ENCODE assay signal across 8 cellular contexts in genomic region chr3:113697192-113698090, GRCh38. TPM values are rescaled to one million over a fixed set of nuclear protein-coding genes. Genes with fewer than 3 reads are reported as not detected.
DNase-seq lines count a peak whose midpoint lies in the region; ATAC-seq, FAIRE-seq and TF ChIP-seq lines count a peak whose summit lies in the region.

No MANE protein-coding gene starts in this region.

- no peaks in the 10 kb centered on the region for H3K27me3 ChIP-seq in body of pancreas

- intact Hi-C loops in body of pancreas (cut with DNase I) = no loop called here

- WGBS in A549 (ENCODE audit: missing lambda C conversion rate) = 6% methylated on average over 17 of the region's 17 CpGs
- WGBS in body of pancreas, 2 donors = 1 to 2% methylated on average over 17 of the region's 17 CpGs

- ATAC-seq in A549 (0 out of 6 replicates have a peak, but pooled peaks of 1 of the 2 experiments have one; percentile 7), body of pancreas (no peak), GM21786 (IDR thresholded peaks at IDR 0.05; ENCODE audit: unreplicated experiment) (no peak)

- H3K9me3 ChIP-seq in A549 (no peaks in the 10 kb centered on the region), body of pancreas (no peaks in the 10 kb centered on the region)

- TF ChIP-seq POLR2A in A549 (IDR thresholded peaks at IDR 0.05; ENCODE audit: low read length) (no peak), GM12891 (IDR thresholded peaks at IDR 0.05; ENCODE audit: low read depth, low read length) (peak; percentile 15; the same call in 1 of the 2 replicates), body of pancreas (IDR thresholded peaks at IDR 0.05) (peak in 2 of 3 donors; percentile 46 to 54)

- DNase-seq in A549 (ENCODE audit: low read depth in 1 of 2, low spot score in 1 of 2) = peak in 1 of 2 experiments; percentile 36
- no peak for DNase-seq in GM12891 (ENCODE audit: insufficient read length, low spot score)
- peak; percentile 29 for DNase-seq in RWPE1 (ENCODE audit: low spot score)
- DNase-seq in body of pancreas = peak; percentile 41 to 55 (median 48)
- DNase-seq in iris pigment epithelial cell (ENCODE audit: low read depth) = peak; percentile 48
- DNase-seq in stimulated activated CD4-positive, alpha-beta T cell treated with anti-CD3 and anti-CD28 coated beads, Interleukin-4, amount 100 ng/mL, for 4 hours = peak; percentile 1 to 9
- DNase-seq in RCC 7860 (ENCODE audit: low spot score) = no peak

- H3K4me2 ChIP-seq in A549 = peak overlapping the region; percentile 87

- H3K36me3 ChIP-seq in body of pancreas (replicated peaks in 1 of 2; ENCODE audit: insufficient read depth in 1 of 2, low read depth in 2 of 2) = no peaks in the 10 kb centered on the region

- POLR2A ChIA-PET in A549 (lab: Yijun Ruan, JAX) = interaction anchor here (1.9 kb wide), 1 partner anchor 48 kb away, joined by 8 read pairs; the partner anchor contains the start of gene NAA50
- POLR2A ChIA-PET in RWPE1 (lab: Yijun Ruan, JAX; ENCODE audit: low non-redundant PET) = interaction anchor here (0.6 kb wide), 1 partner anchor 39 kb away, joined by 3 read pairs; no protein-coding TSS in a partner anchor

- CTCF ChIA-PET in A549 (lab: Yijun Ruan, JAX) (no interaction called here), RWPE1 (lab: Yijun Ruan, JAX) (no interaction called here)

- no peak for FAIRE-seq in A549 (lab: Jason Lieb, UNC)
- peak; percentile 20 for FAIRE-seq in GM12891 (lab: Jason Lieb, UNC)
- no peak for FAIRE-seq in RCC 7860 (lab: Jason Lieb, UNC)

- H3K4me3 ChIP-seq in A549 = peak overlapping the region; percentile 63
- H3K4me3 ChIP-seq in body of pancreas = peak overlapping the region; percentile 13 to 19

- no peak for TF ChIP-seq CTCF in A549 (IDR thresholded peaks at IDR 0.05)
- no peak for TF ChIP-seq CTCF in RWPE1 (conservative IDR thresholded peaks at IDR 0.05; ENCODE audit: low read depth)
- TF ChIP-seq CTCF in body of pancreas (IDR thresholded peaks at IDR 0.05) = no peak

- H3K27ac ChIP-seq in A549 (peak overlapping the region; percentile 85 to 88), RWPE1 (peak overlapping the region; percentile 92), body of pancreas (peak overlapping the region; percentile 77 to 99 (median 88))

- H3K4me1 ChIP-seq in A549 = peaks cover 19% of the 10 kb centered on the region; the same call in 2 of the 3 replicates
- peaks cover 40% of the 10 kb centered on the region for H3K4me1 ChIP-seq in body of pancreas

- no peak for TF ChIP-seq EP300 in A549 (IDR thresholded peaks at IDR 0.05)

- TF ChIP-seq RAD21 in A549 (conservative IDR thresholded peaks at IDR 0.05 in 1 of 2, IDR thresholded peaks at IDR 0.05 in 1 of 2) = no peak

TF ChIP-seq in A549, 52 proteins besides CTCF, POLR2A, EP300 and RAD21:
- TF ChIP-seq HEYL (CRISPR knock-in tag; IDR thresholded peaks at IDR 0.05) (no peak), RFX5 (IDR thresholded peaks at IDR 0.05) (no peak), POLR2AphosphoS2 (conservative IDR thresholded peaks at IDR 0.05; ENCODE audit: low read length) (no peak), EHMT2 (IDR thresholded peaks at IDR 0.05; ENCODE audit: low read depth) (no peak), RCOR1 (IDR thresholded peaks at IDR 0.05; ENCODE audit: low read depth, low read length) (no peak), FOSL2 (IDR thresholded peaks at IDR 0.05) (no peak), FOSL2 (CRISPR knock-in tag; IDR thresholded peaks at IDR 0.05) (no peak), HOXB13 (CRISPR knock-in tag; IDR thresholded peaks at IDR 0.05; ENCODE audit: low read depth) (no peak), BHLHE40 (IDR thresholded peaks at IDR 0.05; ENCODE audit: low read depth, low read length) (no peak)
- TF ChIP-seq, protein P1, sequence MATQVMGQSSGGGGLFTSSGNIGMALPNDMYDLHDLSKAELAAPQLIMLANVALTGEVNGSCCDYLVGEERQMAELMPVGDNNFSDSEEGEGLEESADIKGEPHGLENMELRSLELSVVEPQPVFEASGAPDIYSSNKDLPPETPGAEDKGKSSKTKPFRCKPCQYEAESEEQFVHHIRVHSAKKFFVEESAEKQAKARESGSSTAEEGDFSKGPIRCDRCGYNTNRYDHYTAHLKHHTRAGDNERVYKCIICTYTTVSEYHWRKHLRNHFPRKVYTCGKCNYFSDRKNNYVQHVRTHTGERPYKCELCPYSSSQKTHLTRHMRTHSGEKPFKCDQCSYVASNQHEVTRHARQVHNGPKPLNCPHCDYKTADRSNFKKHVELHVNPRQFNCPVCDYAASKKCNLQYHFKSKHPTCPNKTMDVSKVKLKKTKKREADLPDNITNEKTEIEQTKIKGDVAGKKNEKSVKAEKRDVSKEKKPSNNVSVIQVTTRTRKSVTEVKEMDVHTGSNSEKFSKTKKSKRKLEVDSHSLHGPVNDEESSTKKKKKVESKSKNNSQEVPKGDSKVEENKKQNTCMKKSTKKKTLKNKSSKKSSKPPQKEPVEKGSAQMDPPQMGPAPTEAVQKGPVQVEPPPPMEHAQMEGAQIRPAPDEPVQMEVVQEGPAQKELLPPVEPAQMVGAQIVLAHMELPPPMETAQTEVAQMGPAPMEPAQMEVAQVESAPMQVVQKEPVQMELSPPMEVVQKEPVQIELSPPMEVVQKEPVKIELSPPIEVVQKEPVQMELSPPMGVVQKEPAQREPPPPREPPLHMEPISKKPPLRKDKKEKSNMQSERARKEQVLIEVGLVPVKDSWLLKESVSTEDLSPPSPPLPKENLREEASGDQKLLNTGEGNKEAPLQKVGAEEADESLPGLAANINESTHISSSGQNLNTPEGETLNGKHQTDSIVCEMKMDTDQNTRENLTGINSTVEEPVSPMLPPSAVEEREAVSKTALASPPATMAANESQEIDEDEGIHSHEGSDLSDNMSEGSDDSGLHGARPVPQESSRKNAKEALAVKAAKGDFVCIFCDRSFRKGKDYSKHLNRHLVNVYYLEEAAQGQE (IDR thresholded peaks at IDR 0.05) = no peak

TF ChIP-seq in GM12891, 5 proteins besides CTCF, POLR2A, EP300 and RAD21:
- TF ChIP-seq POU2F2 (IDR thresholded peaks at IDR 0.05; ENCODE audit: low read depth, low read length) = 0 out of 2 replicates have a peak, but pooled peaks have one; percentile 23
- no peak for TF ChIP-seq PAX5 (IDR thresholded peaks at IDR 0.05; ENCODE audit: insufficient read depth, low read length, severe bottlenecking)
- peak; percentile 19; the same call in 1 of the 2 replicates for TF ChIP-seq SPI1 (IDR thresholded peaks at IDR 0.05; ENCODE audit: low read depth, low read length)
- TF ChIP-seq TAF1 (IDR thresholded peaks at IDR 0.05; ENCODE audit: low read depth, low read length) = 0 out of 2 replicates have a peak, but pooled peaks have one; percentile 3
- TF ChIP-seq POLR2AphosphoS5 (IDR thresholded peaks at IDR 0.05; ENCODE audit: low read depth, low read length) = no peak

RNA-seq across cellular contexts. Expression of gene USF3, which starts 1.0 kb away (rescaled TPM):
- polyA plus RNA-seq in A549 (2011; rRNA removed) (11.3 and 11.5 TPM in 2 replicates), A549 (2017; fragmentation: RNase III; extraction: RNeasy Plus Mini Kit Qiagen cat#74134 plus additional on column Dnase treatment) (1.8 to 1.9 TPM (median 1.8 TPM) in 3 replicates)
- 2.0 and 2.3 TPM in 2 replicates for polyA plus RNA-seq in A549 (2012; cell fraction: cytosol; rRNA removed)
- 0.91 and 1.1 TPM in 2 replicates for polyA plus RNA-seq in A549 (2012; cell fraction: nucleus; rRNA removed)
- 17.0 and 18.6 TPM in 2 replicates for polyA minus RNA-seq in A549 (2011; rRNA and poly(A)+ RNA removed)
- 1.7 TPM for polyA plus RNA-seq in GM12891 (2012; ENCODE audit: low read depth, missing spikeins)
- total RNA-seq in body of pancreas = 10 to 100 TPM; 10.5 to 13.2 TPM

RNA-seq across cellular contexts. Expression of gene NAA50, which starts 48.6 kb away (rescaled TPM):
- 107 and 141 TPM in 2 replicates for polyA plus RNA-seq in A549 (2011; rRNA removed)
- polyA plus RNA-seq in A549 (2012; cell fraction: cytosol; rRNA removed) = 147 and 167 TPM in 2 replicates
- polyA plus RNA-seq in A549 (2012; cell fraction: nucleus; rRNA removed) = 90.9 and 95.9 TPM in 2 replicates
- 168 to 180 TPM (median 169 TPM) in 3 replicates for polyA plus RNA-seq in A549 (2017; fragmentation: RNase III; extraction: RNeasy Plus Mini Kit Qiagen cat#74134 plus additional on column Dnase treatment)
- 28.7 and 34.5 TPM in 2 replicates for polyA minus RNA-seq in A549 (2011; rRNA and poly(A)+ RNA removed)
- 44.4 TPM for polyA plus RNA-seq in GM12891 (2012; ENCODE audit: low read depth, missing spikeins)
- 10 to 100 TPM; 32.2 to 93.6 TPM for total RNA-seq in body of pancreas

RNA-seq across cellular contexts. Expression of gene ATP6V1A, which starts 49.4 kb away (rescaled TPM):
- polyA plus RNA-seq in A549 (2011; rRNA removed) = 37.5 and 39.8 TPM in 2 replicates
- polyA plus RNA-seq in A549 (2012; cell fraction: cytosol; rRNA removed) = 6.6 and 7.6 TPM in 2 replicates
- polyA plus RNA-seq in A549 (2012; cell fraction: nucleus; rRNA removed) = 4.4 and 6.1 TPM in 2 replicates
- 22.6 to 23.4 TPM (median 23.2 TPM) in 3 replicates for polyA plus RNA-seq in A549 (2017; fragmentation: RNase III; extraction: RNeasy Plus Mini Kit Qiagen cat#74134 plus additional on column Dnase treatment)
- polyA minus RNA-seq in A549 (2011; rRNA and poly(A)+ RNA removed) = 35.1 and 38.1 TPM in 2 replicates
- polyA plus RNA-seq in GM12891 (2012; ENCODE audit: low read depth, missing spikeins) = 12.3 TPM
- 10 to 100 TPM; 25.4 to 31.3 TPM for total RNA-seq in body of pancreas

Comparison
In these comparisons a context has a peak if more than half of its experiments do, and no peak if none do; other contexts are left out.
1. DNase-seq: peak in RWPE1 (single experiment), body of pancreas (4 of 4), iris pigment epithelial cell (single experiment) and stimulated activated CD4-positive, alpha-beta T cell treated with anti-CD3 and anti-CD28 coated beads, Interleukin-4, amount 100 ng/mL, for 4 hours (2 of 2); none in GM12891 (single experiment) and RCC 7860 (single experiment).
2. Peak in every context shown above with its lines, with median percentiles within 50 percentile points of each other: H3K27ac ChIP-seq.